1 cellular context compared by ENCODE assay signal in genomic region chr19:45645631-45646344, GRCh38.
TF ChIP-seq lines count a peak whose summit lies in the region.

No MANE protein-coding gene starts in this region.

TF ChIP-seq in PFSK-1, 5 proteins besides CTCF, POLR2A, EP300 and RAD21:
- TF ChIP-seq FOXP2 (optimal IDR thresholded peaks at IDR 0.05; ENCODE audit: borderline replicate concordance, extremely low read depth, extremely low read length, insufficient read depth) (peak; percentile 75), TAF1 (IDR thresholded peaks at IDR 0.05; ENCODE audit: borderline replicate concordance, insufficient read depth, low read length) (no peak)
